Comparison of ENCODE assay signal across 8 cellular contexts in genomic region chr11:72111803-72112540, GRCh38. TPM values are rescaled to one million over a fixed set of nuclear protein-coding genes. Genes with fewer than 3 reads are reported as not detected.
DNase-seq lines count a peak whose midpoint lies in the region; ATAC-seq and TF ChIP-seq lines count a peak whose summit lies in the region.

No MANE protein-coding gene starts in this region.

- H3K36me3 Mint-ChIP-seq in brain: no peaks in the 10 kb centered on the region

- ATAC-seq in HG02973 (IDR thresholded peaks at IDR 0.05; ENCODE audit: unreplicated experiment) (peak; percentile 78), sciatic nerve (peak; percentile 96)

- H3K27ac Mint-ChIP-seq in brain: peak overlapping the region; percentile 100

- TF ChIP-seq CTCF in brain (conservative IDR thresholded peaks at IDR 0.05): no peak

- peaks cover 29% of the 10 kb centered on the region for H3K4me1 Mint-ChIP-seq in brain

- peak overlapping the region; percentile 92 to 97 (median 94) for H3K4me3 Mint-ChIP-seq in brain

- H3K9me3 Mint-ChIP-seq in brain: peaks cover 0 to 8% (median 0%) of the 10 kb centered on the region in 5 experiments

- peak; percentile 84 for DNase-seq in activated gamma-delta T cell treated with Interleukin-2 at 50 U/mL for 16 hours
- DNase-seq in activated gamma-delta T cell (lab: John Stamatoyannopoulos, UW): no peak
- DNase-seq in NCI-H1930 (lab: John Stamatoyannopoulos, UW): peak; percentile 96 to 98
- peak; percentile 82 for DNase-seq in T-helper 22 cell (ENCODE audit: low read depth)
- DNase-seq in iPS DF 4.7 (ENCODE audit: extremely low read depth, low spot score): peak; percentile 99
- DNase-seq in sciatic nerve (ENCODE audit: low spot score): peak; percentile 93

- intact Hi-C loops in sciatic nerve (cut with DNase I): no loop called here

- peaks cover 31% of the 10 kb centered on the region for H3K27me3 Mint-ChIP-seq in brain

RNA-seq across cellular contexts. Expression of gene ANAPC15, which starts 0.5 kb away (rescaled TPM):
- 105 TPM for polyA plus RNA-seq in brain (ENCODE audit: insufficient read depth, low read depth, low replicate concordance)
- 21.4 TPM for total RNA-seq in sciatic nerve

RNA-seq across cellular contexts. Expression of gene TOMT, which starts 6.2 kb away (rescaled TPM):
- not detected for polyA plus RNA-seq in brain (ENCODE audit: insufficient read depth, low read depth, low replicate concordance)
- total RNA-seq in sciatic nerve: not detected

RNA-seq across cellular contexts. Expression of gene LAMTOR1, which starts 8.9 kb away (rescaled TPM):
- polyA plus RNA-seq in brain (ENCODE audit: insufficient read depth, low read depth, low replicate concordance): 180 TPM
- 70.8 TPM for total RNA-seq in sciatic nerve

RNA-seq across cellular contexts. Expression of gene FOLR3, which starts 23.6 kb away (rescaled TPM):
- not detected for polyA plus RNA-seq in brain (ENCODE audit: insufficient read depth, low read depth, low replicate concordance)
- 1.1 TPM for total RNA-seq in sciatic nerve

RNA-seq across cellular contexts. Expression of gene LRRC51, which starts 31.3 kb away (rescaled TPM):
- polyA plus RNA-seq in brain (ENCODE audit: insufficient read depth, low read depth, low replicate concordance): 40.8 TPM
- 8.7 TPM for total RNA-seq in sciatic nerve
